Comparison of ENCODE assay signal across 9 cellular contexts in genomic region chr9:101388507-101388993, GRCh38. TPM values are rescaled to one million over a fixed set of nuclear protein-coding genes. Genes with fewer than 3 reads are reported as not detected.
A peak's percentile ranks its signal among the peaks of the same experiment; 100 is the strongest.
DNase-seq lines count a peak whose midpoint lies in the region; ATAC-seq and TF ChIP-seq lines count a peak whose summit lies in the region.
"Had no signal": no experiment of that assay in that cellular context is flagged by ENCODE, and none has a peak within 500 bp of the region (broad histone marks: within the 10 kb centered on the region; RNA-seq: fewer than 3 reads in every experiment).

No MANE protein-coding gene starts in this region.

- H3K4me3 Mint-ChIP-seq in osteocyte (ENCODE audit: unreplicated experiment), result no peak overlapping the region
- H3K4me3 Mint-ChIP-seq: activated T-helper 1 cell treated with anti-CD3 and anti-CD28 coated beads, Interleukin-12 subunit alpha, Interleukin-12 subunit beta, Interleukin-2, Interleukin-4 antibody, amounts not matched to agents 30 ng/mL and 10 ng/mL and 1 ng/mL, durations not matched to agents 14 hours and 24 hours and 36 hours had no signal

- peaks cover 36% of the 10 kb centered on the region for H3K36me3 Mint-ChIP-seq in osteocyte (ENCODE audit: unreplicated experiment)

- H3K4me1 ChIP-seq in A673 (ENCODE audit: insufficient read depth, low read length, poor library complexity, severe bottlenecking) (peaks cover 4% of the 10 kb centered on the region), RWPE2 (ENCODE audit: insufficient read depth, poor library complexity, severe bottlenecking) (no peaks in the 10 kb centered on the region)

- no peak overlapping the region for H3K27ac Mint-ChIP-seq in osteocyte (ENCODE audit: unreplicated experiment)
- H3K27ac Mint-ChIP-seq: activated T-helper 1 cell treated with anti-CD3 and anti-CD28 coated beads, Interleukin-12 subunit alpha, Interleukin-12 subunit beta, Interleukin-2, Interleukin-4 antibody, amounts not matched to agents 30 ng/mL and 10 ng/mL and 1 ng/mL, durations not matched to agents 14 hours and 24 hours and 36 hours had no signal

- H3K27me3 Mint-ChIP-seq in osteocyte (ENCODE audit: unreplicated experiment), result no peaks in the 10 kb centered on the region

- H3K4me1 Mint-ChIP-seq in osteocyte (ENCODE audit: unreplicated experiment), result no peaks in the 10 kb centered on the region

- CTCF ChIA-PET in A673 (lab: Charles Lee) (interaction anchor here (1.0 to 1.7 kb wide), 4 partner anchors 10 to 269 kb away, joined by 4 to 5 read pairs (median 4); partner anchors contain the start of genes MRPL50 and ZNF189), GM10248 (lab: Yijun Ruan, JAX) (interaction anchor here (1.0 to 1.8 kb wide), 8 partner anchors 8 to 675 kb away, joined by 3 to 9 read pairs (median 6); partner anchors contain the start of genes MRPL50 and ZNF189)

- DNase-seq in A673 (ENCODE audit: low spot score), result peak; percentile 34
- DNase-seq in GM10248 (ENCODE audit: extremely low spot score), result no peak
- DNase-seq in RWPE2 (ENCODE audit: low spot score), result no peak
- DNase-seq in fibroblast of the aortic adventitia (ENCODE audit: low read depth), result no peak
- DNase-seq in osteocyte (ENCODE audit: extremely low spot score, unreplicated experiment), result no peak
- DNase-seq in amniotic stem cell (lab: John Stamatoyannopoulos, UW), result no peak
- DNase-seq in activated CD4-positive, alpha-beta T cell treated with anti-CD3 and anti-CD28 coated beads for 48 hours, result no peak

- H3K4me3 ChIP-seq in A673 (ENCODE audit: low read depth, low read length, poor library complexity, severe bottlenecking), result no peak overlapping the region
- H3K4me3 ChIP-seq in RWPE2 (ENCODE audit: severe bottlenecking), result no peak overlapping the region
- H3K4me3 ChIP-seq in fibroblast of the aortic adventitia (ENCODE audit: low read depth, low read length), result no peak overlapping the region

- intact Hi-C loops in A673 (cut with micrococcal nuclease; ENCODE audit: unreplicated experiment), result loop anchor here (1.0 to 10.0 kb wide), 3 partner anchors 72 to 786 kb away; no protein-coding TSS in a partner anchor

- H3K36me3 ChIP-seq in A673 (ENCODE audit: insufficient read depth, low read length, poor library complexity, severe bottlenecking) (peaks cover 30% of the 10 kb centered on the region), RWPE2 (ENCODE audit: low read depth) (peaks cover 45% of the 10 kb centered on the region)

- peaks cover 30% of the 10 kb centered on the region for H3K9me3 Mint-ChIP-seq in osteocyte (ENCODE audit: unreplicated experiment)

- 0 out of 3 replicates have a peak, but pooled peaks have one; percentile 29 for ATAC-seq in RWPE2 (ENCODE audit: low read depth)
- no peak for ATAC-seq in GM18502 (IDR thresholded peaks at IDR 0.05; ENCODE audit: poor library complexity, unreplicated experiment)

- TF ChIP-seq CTCF in A673 (conservative IDR thresholded peaks at IDR 0.05; ENCODE audit: low read depth, low read length), result peak; percentile 53
- TF ChIP-seq CTCF in GM10248 (IDR thresholded peaks at IDR 0.05; ENCODE audit: control extremely low read depth, extremely low read depth, low read depth, missing control alignments), result peak; percentile 22
- TF ChIP-seq CTCF in RWPE2 (IDR thresholded peaks at IDR 0.05; ENCODE audit: poor library complexity, severe bottlenecking), result no peak
- TF ChIP-seq CTCF in fibroblast of the aortic adventitia (IDR thresholded peaks at IDR 0.05; ENCODE audit: insufficient read depth, low read length), result peak; percentile 39
- TF ChIP-seq CTCF in osteocyte (IDR thresholded peaks at IDR 0.05), result no peak

- H3K9me3 ChIP-seq in A673 (ENCODE audit: low read depth, low read length, poor library complexity, severe bottlenecking) (peaks cover 7% of the 10 kb centered on the region), RWPE2 (ENCODE audit: severe bottlenecking) (no peaks in the 10 kb centered on the region)

- no peaks in the 10 kb centered on the region for H3K27me3 ChIP-seq in A673 (replicated peaks; ENCODE audit: insufficient read depth, low read depth, low read length, poor library complexity)
- no peaks in the 10 kb centered on the region for H3K27me3 ChIP-seq in RWPE2 (ENCODE audit: insufficient read depth, poor library complexity, severe bottlenecking)

- POLR2A ChIA-PET in A673 (lab: Charles Lee; ENCODE audit: low non-redundant PET), result no interaction called here
- POLR2A ChIA-PET in GM10248 (lab: Yijun Ruan, JAX), result no interaction called here

- BruUV-seq in A673 (replicated peaks; lab: Mats Ljungman, UMichigan), result no TSS peak

- no peak overlapping the region for H3K27ac ChIP-seq in A673 (ENCODE audit: low read depth, low read length, poor library complexity, severe bottlenecking)
- no peak overlapping the region for H3K27ac ChIP-seq in RWPE2 (ENCODE audit: poor library complexity, severe bottlenecking)

RNA-seq across cellular contexts. Expression of gene BAAT, which starts 3.7 kb away (rescaled TPM):
- total RNA-seq in A673 (2021) (0.09 and 0.17 TPM in 2 replicates), fibroblast of the aortic adventitia (ENCODE audit: low replicate concordance) (not detected in 2 replicates), osteocyte (0.13 TPM in 1 of 2 replicates, not detected in the other)

RNA-seq across cellular contexts. Expression of gene MRPL50, which starts 9.9 kb away (rescaled TPM):
- 15.4 and 17.0 TPM in 2 replicates for total RNA-seq in A673 (2021)
- total RNA-seq in fibroblast of the aortic adventitia (ENCODE audit: low replicate concordance), result 8.0 and 14.0 TPM in 2 replicates
- 6.6 and 7.4 TPM in 2 replicates for total RNA-seq in osteocyte

RNA-seq across cellular contexts. Expression of gene ZNF189, which starts 10.1 kb away (rescaled TPM):
- 16.8 and 17.6 TPM in 2 replicates for total RNA-seq in A673 (2021)
- total RNA-seq in fibroblast of the aortic adventitia (ENCODE audit: low replicate concordance), result 15.3 and 18.3 TPM in 2 replicates
- 17.3 and 19.0 TPM in 2 replicates for total RNA-seq in osteocyte

RNA-seq across cellular contexts. Expression of gene ALDOB, which starts 47.0 kb away (rescaled TPM):
- not detected in 2 replicates for total RNA-seq in A673 (2021)
- total RNA-seq in fibroblast of the aortic adventitia (ENCODE audit: low replicate concordance), result not detected in 2 replicates
- total RNA-seq in osteocyte, result not detected in 2 replicates
- total RNA-seq: activated T-helper 1 cell treated with anti-CD3 and anti-CD28 coated beads, Interleukin-12 subunit alpha, Interleukin-12 subunit beta, Interleukin-2, Interleukin-4 antibody, amounts not matched to agents 30 ng/mL and 10 ng/mL and 1 ng/mL, durations not matched to agents 14 hours and 24 hours and 36 hours had no signal

Comparison
In these comparisons a context has a peak if more than half of its experiments do, and no peak if none do; other contexts are left out.
1. CTCF ChIP-seq: peak in A673 (single experiment), GM10248 (single experiment) and fibroblast of the aortic adventitia (single experiment); none in RWPE2 (single experiment) and osteocyte (single experiment).